1 cellular context compared by ENCODE assay signal in genomic region chr6:138176652-138177232, GRCh38.
TF ChIP-seq lines count a peak whose summit lies in the region.

No MANE protein-coding gene starts in this region.

TF ChIP-seq in HEK293, 187 proteins besides CTCF, POLR2A, EP300 and RAD21 (continued from another document and continues in another):
- TF ChIP-seq GLIS1 (tag by site-specific recombination; IDR thresholded peaks at IDR 0.05) (no peak), ZNF677 (tag by site-specific recombination; IDR thresholded peaks at IDR 0.05) (no peak), ZNF18 (tag by site-specific recombination; IDR thresholded peaks at IDR 0.05) (no peak), ZNF16 (tag by site-specific recombination; IDR thresholded peaks at IDR 0.05; ENCODE audit: low read depth) (no peak), HOXD13 (CRISPR knock-in tag; IDR thresholded peaks at IDR 0.05; ENCODE audit: borderline replicate concordance) (no peak), SCRT1 (tag by site-specific recombination; IDR thresholded peaks at IDR 0.05; ENCODE audit: borderline replicate concordance) (no peak), PBX3 (CRISPR knock-in tag; IDR thresholded peaks at IDR 0.05) (no peak), ZEB2 (tag by site-specific recombination; IDR thresholded peaks at IDR 0.05) (no peak), TRIM28 (IDR thresholded peaks at IDR 0.05; ENCODE audit: borderline replicate concordance, low read length) (peak; percentile 70; the same call in 1 of the 2 replicates), IKZF3 (tag by site-specific recombination; IDR thresholded peaks at IDR 0.05) (no peak), ZNF37A (tag by site-specific recombination; IDR thresholded peaks at IDR 0.05) (no peak), MYNN (tag by site-specific recombination; IDR thresholded peaks at IDR 0.05; ENCODE audit: borderline replicate concordance) (no peak), ZBTB10 (tag by site-specific recombination; IDR thresholded peaks at IDR 0.05) (no peak), ZNF433 (tag by site-specific recombination; IDR thresholded peaks at IDR 0.05; ENCODE audit: low read depth) (peak; percentile 81), KLF8 (tag by site-specific recombination; IDR thresholded peaks at IDR 0.05) (no peak), ZNF558 (tag by site-specific recombination; IDR thresholded peaks at IDR 0.05) (peak; percentile 68), ZNF248 (tag by site-specific recombination; IDR thresholded peaks at IDR 0.05) (no peak), ZNF416 (tag by site-specific recombination; IDR thresholded peaks at IDR 0.05) (no peak), ZBTB21 (tag by site-specific recombination; IDR thresholded peaks at IDR 0.05) (0 out of 2 replicates have a peak, but pooled peaks have one; percentile 32), PRDM1 (tag by site-specific recombination; IDR thresholded peaks at IDR 0.05) (no peak), ZNF146 (tag by site-specific recombination; IDR thresholded peaks at IDR 0.05) (no peak), ZNF626 (tag by site-specific recombination; IDR thresholded peaks at IDR 0.05) (peak; percentile 71; the same call in 1 of the 2 replicates), OVOL3 (tag by site-specific recombination; IDR thresholded peaks at IDR 0.05) (no peak), ZNF544 (tag by site-specific recombination; IDR thresholded peaks at IDR 0.05) (no peak), ZNF19 (tag by site-specific recombination; IDR thresholded peaks at IDR 0.05; ENCODE audit: low read depth) (no peak), ZNF2 (tag by site-specific recombination; IDR thresholded peaks at IDR 0.05) (no peak), ZNF449 (tag by site-specific recombination; IDR thresholded peaks at IDR 0.05) (no peak), ZBTB8A (tag by site-specific recombination; IDR thresholded peaks at IDR 0.05) (peak; percentile 80), ZNF423 (tag by site-specific recombination; IDR thresholded peaks at IDR 0.05) (no peak), ZNF202 (tag by site-specific recombination; IDR thresholded peaks at IDR 0.05; ENCODE audit: borderline replicate concordance) (peak; percentile 83), ZFP41 (tag by site-specific recombination; IDR thresholded peaks at IDR 0.05; ENCODE audit: borderline replicate concordance) (no peak), MZF1 (tag by site-specific recombination; IDR thresholded peaks at IDR 0.05; ENCODE audit: borderline replicate concordance) (peak; percentile 35; the same call in 1 of the 2 replicates), ZFP69B (tag by site-specific recombination; IDR thresholded peaks at IDR 0.05) (no peak), ZNF302 (tag by site-specific recombination; IDR thresholded peaks at IDR 0.05; ENCODE audit: low read depth) (no peak), ZNF560 (tag by site-specific recombination; IDR thresholded peaks at IDR 0.05; ENCODE audit: borderline replicate concordance) (peak; percentile 89), SCRT2 (tag by site-specific recombination; IDR thresholded peaks at IDR 0.05) (no peak), ZBTB6 (tag by site-specific recombination; IDR thresholded peaks at IDR 0.05) (no peak), AEBP2 (tag by site-specific recombination; IDR thresholded peaks at IDR 0.05; ENCODE audit: borderline replicate concordance) (peak; percentile 28; the same call in 1 of the 2 replicates), ZNF488 (tag by site-specific recombination; IDR thresholded peaks at IDR 0.05) (no peak), ZNF362 (tag by site-specific recombination; IDR thresholded peaks at IDR 0.05) (no peak), SETDB1 (IDR thresholded peaks at IDR 0.05; ENCODE audit: insufficient read length, low read length) (peak; percentile 96), KLF7 (tag by site-specific recombination; IDR thresholded peaks at IDR 0.05; ENCODE audit: borderline replicate concordance) (no peak), ZNF266 (tag by site-specific recombination; IDR thresholded peaks at IDR 0.05; ENCODE audit: low read depth) (peak; percentile 81), ZNF629 (tag by site-specific recombination; IDR thresholded peaks at IDR 0.05) (peak; percentile 77), ZNF404 (tag by site-specific recombination; IDR thresholded peaks at IDR 0.05) (peak; percentile 50; the same call in 1 of the 2 replicates), ZNF280C (tag by site-specific recombination; IDR thresholded peaks at IDR 0.05) (no peak), ZNF148 (tag by site-specific recombination; IDR thresholded peaks at IDR 0.05; ENCODE audit: borderline replicate concordance) (no peak), ZNF155 (tag by site-specific recombination; IDR thresholded peaks at IDR 0.05) (no peak), ZNF311 (tag by site-specific recombination; IDR thresholded peaks at IDR 0.05; ENCODE audit: borderline replicate concordance) (no peak)
